Comparison of ENCODE assay signal across 11 cellular contexts in genomic region chr7:134779741-134780065, GRCh38. TPM values are rescaled to one million over a fixed set of nuclear protein-coding genes. Genes with fewer than 3 reads are reported as not detected.
DNase-seq lines count a peak whose midpoint lies in the region; ATAC-seq, FAIRE-seq and TF ChIP-seq lines count a peak whose summit lies in the region.
"Had no signal": no experiment of that assay in that cellular context is flagged by ENCODE, and none has a peak within 500 bp of the region (broad histone marks: within the 10 kb centered on the region; RNA-seq: fewer than 3 reads in every experiment).

No MANE protein-coding gene starts in this region.

- H3K27ac ChIP-seq in AG04450 (ENCODE audit: low read depth, low read length): peak overlapping the region; percentile 97
- peak overlapping the region in 4 of 5 donors; percentile 24 to 84 (median 62) for H3K27ac ChIP-seq in adrenal gland
- peak overlapping the region in 2 of 4 donors; percentile 19 to 49 for H3K27ac ChIP-seq in pancreas
- H3K27ac ChIP-seq: neutrophil had no signal

- POLR2A ChIA-PET in AG04450 (lab: Yijun Ruan, JAX): interaction anchor here (1.0 to 1.5 kb wide), 9 partner anchors 9 to 90 kb away, joined by 3 to 20 read pairs (median 4); no protein-coding TSS in a partner anchor

- DNase-seq in AG04450 (ENCODE audit: low read depth, low spot score) (no peak), adrenal gland (no peak), left ventricle myocardium superior (no peak), pancreas (no peak), retina (no peak), NCI-H2171 treated with DMSO at 0.1 percent for 48 hours (lab: John Stamatoyannopoulos, UW) (no peak)
- DNase-seq: CD4-positive, CD25-positive, alpha-beta regulatory T cell had no signal

- WGBS in adrenal gland, 4 donors: 9 to 27% (median 18%) methylated on average over 4 of the region's 4 CpGs
- WGBS in pancreas, 2 donors: 11 to 15% methylated on average over 4 of the region's 4 CpGs

- CTCF ChIA-PET in AG04450 (lab: Charles Lee): interaction anchor here (2.8 kb wide), 1 partner anchor 90 kb away, joined by 13 read pairs; no protein-coding TSS in a partner anchor

- TF ChIP-seq POLR2A in adrenal gland (IDR thresholded peaks at IDR 0.05): no peak

- peak overlapping the region; percentile 71 for H3K4me3 ChIP-seq in AG04450 (ENCODE audit: low read depth, low read length)
- H3K4me3 ChIP-seq in adrenal gland: peak overlapping the region in 3 of 4 donors; percentile 11 to 58 (median 13)
- peak overlapping the region in 2 of 4 donors; percentile 20 to 22 for H3K4me3 ChIP-seq in pancreas

- H3K36me3 ChIP-seq in adrenal gland (replicated peaks in 1 of 2): no peaks in the 10 kb centered on the region
- H3K36me3 ChIP-seq in pancreas: no peaks in the 10 kb centered on the region
- H3K36me3 ChIP-seq: neutrophil had no signal

- FAIRE-seq in pancreas (lab: Jason Lieb, UNC): no peak
- FAIRE-seq: TTC549 had no signal

- ATAC-seq in left ventricle myocardium superior (peak; percentile 28), pancreas (peak in 3 of 4 donors; percentile 36 to 56 (median 50)), HG02588 (IDR thresholded peaks at IDR 0.05; ENCODE audit: unreplicated experiment) (no peak), HG03439 (IDR thresholded peaks at IDR 0.05; ENCODE audit: unreplicated experiment) (no peak)

- TF ChIP-seq CTCF in AG04450 (IDR thresholded peaks at IDR 0.05; ENCODE audit: low read depth, low read length) (no peak), adrenal gland (IDR thresholded peaks at IDR 0.05) (no peak), pancreas (IDR thresholded peaks at IDR 0.05) (no peak)

- no peaks in the 10 kb centered on the region for H3K27me3 ChIP-seq in AG04450 (ENCODE audit: control insufficient read depth, insufficient read depth, low read length)
- H3K27me3 ChIP-seq in adrenal gland: no peaks in the 10 kb centered on the region
- no peaks in the 10 kb centered on the region for H3K27me3 ChIP-seq in pancreas

- intact Hi-C loops in adrenal gland (cut with DNase I) (no loop called here), left ventricle myocardium superior (cut with micrococcal nuclease) (loop anchor here (10.0 kb wide), 2 partner anchors 105 to 165 kb away; no protein-coding TSS in a partner anchor), pancreas (cut with DNase I) (no loop called here)

- no peaks in the 10 kb centered on the region for H3K9me3 ChIP-seq in AG04450 (ENCODE audit: control insufficient read depth, insufficient read depth, low read length)
- no peaks in the 10 kb centered on the region for H3K9me3 ChIP-seq in adrenal gland (replicated peaks in 1 of 3)
- no peaks in the 10 kb centered on the region for H3K9me3 ChIP-seq in pancreas
- H3K9me3 ChIP-seq: neutrophil had no signal

- peaks cover 0 to 10% of the 10 kb centered on the region in 2 donors for H3K4me1 ChIP-seq in adrenal gland (replicated peaks in 1 of 2)
- H3K4me1 ChIP-seq in pancreas: no peaks in the 10 kb centered on the region

RNA-seq across cellular contexts. Expression of gene CALD1, which starts 0.3 kb away (rescaled TPM):
- polyA plus RNA-seq in AG04450 (2011; rRNA removed) (578 and 804 TPM in 2 replicates), adrenal gland (100 to 1,000 TPM; 103 to 258 (median 233) TPM), pancreas (10 to 100 TPM; 35.1 to 35.3 TPM)
- polyA minus RNA-seq in AG04450 (2011; rRNA and poly(A)+ RNA removed): 391 and 424 TPM in 2 replicates
- total RNA-seq in adrenal gland (100 to 1,000 TPM; 113 to 252 (median 199) TPM), left ventricle myocardium superior (118 TPM), pancreas (10 to 100 TPM; 17.0 to 85.8 (median 27.3) TPM)

Comparison
In these comparisons a context has a peak if more than half of its experiments do, and no peak if none do; other contexts are left out.
1. ATAC-seq: peak in left ventricle myocardium superior (single experiment) and pancreas (3 of 4); none in HG02588 (single experiment) and HG03439 (single experiment).